12 cellular contexts compared by ENCODE assay signal in the genomic region with DNA sequence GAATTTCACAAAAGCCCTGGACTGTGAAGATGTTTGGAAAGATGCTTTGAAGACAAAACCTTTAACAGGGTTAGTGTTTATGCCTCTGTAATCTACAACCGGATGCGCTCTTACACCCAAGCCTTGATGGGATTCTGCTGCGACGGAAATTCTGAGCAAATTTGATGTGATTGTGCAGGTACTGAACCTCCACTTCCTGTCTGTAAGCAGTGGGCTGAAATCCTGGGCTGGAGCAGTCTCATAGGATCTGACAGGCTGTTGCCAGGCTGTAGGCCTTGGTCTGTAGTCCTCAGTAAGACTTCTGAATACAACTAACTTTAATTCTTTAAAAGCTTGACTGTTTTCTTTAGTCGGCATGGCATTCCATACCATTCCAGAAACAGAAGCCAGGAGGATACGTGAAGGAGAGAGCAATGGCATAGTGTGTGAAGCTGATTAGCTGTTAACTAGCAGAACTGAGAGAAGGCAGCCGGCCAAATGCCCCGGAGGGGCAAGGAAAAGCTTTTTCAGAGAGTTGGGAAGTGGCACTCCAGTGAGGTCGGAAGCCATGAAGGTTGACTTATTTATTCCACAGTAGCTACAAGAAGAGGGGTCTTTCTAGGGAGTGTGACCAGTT.
DNase-seq lines count a peak whose midpoint lies in the region; ATAC-seq and TF ChIP-seq lines count a peak whose summit lies in the region.
"Had no signal": no experiment of that assay in that cellular context is flagged by ENCODE, and none has a peak within 500 bp of the region (broad histone marks: within the 10 kb centered on the region; RNA-seq: fewer than 3 reads in every experiment).

No MANE protein-coding gene starts in this region.

- DNase-seq in activated naive CD4-positive, alpha-beta T cell treated with anti-CD3 and anti-CD28 coated beads, Interleukin-2, amount 10 ng/mL, durations not matched to agents 7 days and 5 days = peak; percentile 68
- DNase-seq in mesenchymal stem cell = no peak
- DNase-seq in stimulated activated CD8-positive, alpha-beta memory T cell treated with anti-CD3 and anti-CD28 coated beads, Interleukin-7, amount 100 ng/mL, for 4 hours (ENCODE audit: low read depth in 2 of 2) = peak; percentile 18 to 58
- DNase-seq in NCI-H774 (lab: John Stamatoyannopoulos, UW) = no peak
- no peak for DNase-seq in heart left ventricle
- DNase-seq in 8988T = no peak
- no peak for DNase-seq in NCI-H146 treated with DMSO at 0.1 percent for 48 hours (lab: John Stamatoyannopoulos, UW; ENCODE audit: unreplicated experiment)
- DNase-seq: EL, NCI-H1092, psoas muscle had no signal

- H3K27ac Mint-ChIP-seq in T-helper 1 cell treated with Interleukin-12 subunit alpha and Interleukin-12 subunit beta and Interleukin-4 antibody, amounts not matched to agents 30 μg/mL and 1 μg/mL, for 36 hours = peak overlapping the region; percentile 98
- H3K27ac Mint-ChIP-seq in activated naive CD4-positive, alpha-beta T cell treated with anti-CD3 and anti-CD28 coated beads, Interleukin-2, amount 10 ng/mL, durations not matched to agents 7 days and 5 days = peak overlapping the region; percentile 93

- H3K27me3 Mint-ChIP-seq in T-helper 1 cell treated with Interleukin-12 subunit alpha and Interleukin-12 subunit beta and Interleukin-4 antibody, amounts not matched to agents 30 μg/mL and 1 μg/mL, for 36 hours (ENCODE audit: low read depth) = no peaks in the 10 kb centered on the region
- H3K27me3 Mint-ChIP-seq in activated naive CD4-positive, alpha-beta T cell treated with anti-CD3 and anti-CD28 coated beads, Interleukin-2, amount 10 ng/mL, durations not matched to agents 7 days and 5 days = no peaks in the 10 kb centered on the region

- H3K9ac ChIP-seq in mesenchymal stem cell (ENCODE audit: low read length) = no peak overlapping the region

- no peak overlapping the region for H3K4ac ChIP-seq in mesenchymal stem cell (ENCODE audit: low read depth in 1 of 2, low read length in 2 of 2)

- no peak for TF ChIP-seq POLR2A in heart left ventricle (IDR thresholded peaks at IDR 0.05)

- no peak overlapping the region for H2AFZ ChIP-seq in mesenchymal stem cell (ENCODE audit: low read depth, low read length)

- no peak for TF ChIP-seq CTCF in heart left ventricle (IDR thresholded peaks at IDR 0.05)

- intact Hi-C loops in heart left ventricle (cut with DNase I) = loop anchor here in 1 of 10 donors (10.0 kb wide), 1 partner anchor 184 kb away; no protein-coding TSS in a partner anchor

- H3K4me3 Mint-ChIP-seq in T-helper 1 cell treated with Interleukin-12 subunit alpha and Interleukin-12 subunit beta and Interleukin-4 antibody, amounts not matched to agents 30 μg/mL and 1 μg/mL, for 36 hours = peak overlapping the region; percentile 74
- H3K4me3 Mint-ChIP-seq in activated naive CD4-positive, alpha-beta T cell treated with anti-CD3 and anti-CD28 coated beads, Interleukin-2, amount 10 ng/mL, durations not matched to agents 7 days and 5 days = no peak overlapping the region

- H2BK5ac ChIP-seq in mesenchymal stem cell (ENCODE audit: low read depth, low read length, poor library complexity, severe bottlenecking) = no peak overlapping the region

- no peak overlapping the region for H3K18ac ChIP-seq in mesenchymal stem cell (ENCODE audit: low read depth in 1 of 2, low read length in 2 of 2)

- peaks cover 4% of the 10 kb centered on the region for H3K4me1 ChIP-seq in mesenchymal stem cell (ENCODE audit: control insufficient read depth, insufficient read depth, low read depth, low read length)
- peaks cover 0 to 41% (median 10%) of the 10 kb centered on the region in 12 donors for H3K4me1 ChIP-seq in heart left ventricle
- H3K4me1 ChIP-seq: SJSA1 had no signal

- H3K27me3 ChIP-seq in mesenchymal stem cell (ENCODE audit: control insufficient read depth in 1 of 2, insufficient read depth in 1 of 2, low read length in 2 of 2) (no peaks in the 10 kb centered on the region), heart left ventricle (no peaks in the 10 kb centered on the region)
- H3K27me3 ChIP-seq: SJSA1 had no signal

- H3K9me3 Mint-ChIP-seq in T-helper 1 cell treated with Interleukin-12 subunit alpha and Interleukin-12 subunit beta and Interleukin-4 antibody, amounts not matched to agents 30 μg/mL and 1 μg/mL, for 36 hours = peaks cover 3% of the 10 kb centered on the region
- no peaks in the 10 kb centered on the region for H3K9me3 Mint-ChIP-seq in activated naive CD4-positive, alpha-beta T cell treated with anti-CD3 and anti-CD28 coated beads, Interleukin-2, amount 10 ng/mL, durations not matched to agents 7 days and 5 days

- H2AK5ac ChIP-seq in mesenchymal stem cell (ENCODE audit: low read length, severe bottlenecking) = no peak overlapping the region

- H3K23ac ChIP-seq in mesenchymal stem cell (ENCODE audit: low read length in 2 of 2) = no peak overlapping the region

- H3K79me1 ChIP-seq in mesenchymal stem cell (replicated peaks; ENCODE audit: low read length, poor library complexity, severe bottlenecking) = no peaks in the 10 kb centered on the region

- H3K4me3 ChIP-seq in mesenchymal stem cell (ENCODE audit: insufficient read depth in 1 of 2, low read depth in 1 of 2, low read length in 2 of 2) (no peak overlapping the region), heart left ventricle (no peak overlapping the region)
- H3K4me3 ChIP-seq: SJSA1 had no signal

- no peak overlapping the region for H3K4me2 ChIP-seq in mesenchymal stem cell (ENCODE audit: low read length, poor library complexity, severe bottlenecking)

- H2BK12ac ChIP-seq in mesenchymal stem cell (ENCODE audit: low read length in 2 of 2) = no peak overlapping the region

- no peak overlapping the region for H4K91ac ChIP-seq in mesenchymal stem cell (ENCODE audit: low read length)

- no peak overlapping the region for H3K14ac ChIP-seq in mesenchymal stem cell (ENCODE audit: low read length in 2 of 2)

- no peak overlapping the region for H4K8ac ChIP-seq in mesenchymal stem cell (ENCODE audit: low read length)

- H3K36me3 ChIP-seq in mesenchymal stem cell (ENCODE audit: control insufficient read depth in 1 of 2, insufficient read depth in 2 of 2, low read depth in 1 of 2, low read length in 2 of 2) = peaks cover 0 to 3% of the 10 kb centered on the region in 2 experiments
- H3K36me3 ChIP-seq in heart left ventricle = no peaks in the 10 kb centered on the region

- WGBS in mesenchymal stem cell = 82% methylated on average over 9 of the region's 9 CpGs
- WGBS in heart left ventricle, 4 donors = 49 to 54% (median 51%) methylated on average over 9 of the region's 9 CpGs

- H3K9me3 ChIP-seq in mesenchymal stem cell (ENCODE audit: control insufficient read depth, low read length) (no peaks in the 10 kb centered on the region), heart left ventricle (no peaks in the 10 kb centered on the region)
- H3K9me3 ChIP-seq: psoas muscle, SJSA1 had no signal

- ATAC-seq in heart left ventricle = no peak
- ATAC-seq: psoas muscle had no signal

- peaks cover 14% of the 10 kb centered on the region for H3K36me3 Mint-ChIP-seq in T-helper 1 cell treated with Interleukin-12 subunit alpha and Interleukin-12 subunit beta and Interleukin-4 antibody, amounts not matched to agents 30 μg/mL and 1 μg/mL, for 36 hours (ENCODE audit: low read depth)
- peaks cover 21% of the 10 kb centered on the region for H3K36me3 Mint-ChIP-seq in activated naive CD4-positive, alpha-beta T cell treated with anti-CD3 and anti-CD28 coated beads, Interleukin-2, amount 10 ng/mL, durations not matched to agents 7 days and 5 days

- H2BK120ac ChIP-seq in mesenchymal stem cell (ENCODE audit: low read depth, low read length) = no peak overlapping the region

- CTCF ChIA-PET in activated naive CD4-positive, alpha-beta T cell treated with anti-CD3 and anti-CD28 coated beads, Interleukin-2, amount 10 ng/mL, durations not matched to agents 7 days and 5 days (lab: Charles Lee) = interaction anchor here (0.8 to 1.2 kb wide), 4 partner anchors 13 to 302 kb away, joined by 3 read pairs; a partner anchor contains a TSS

- H2BK15ac ChIP-seq in mesenchymal stem cell (ENCODE audit: low read depth, poor library complexity, severe bottlenecking) = no peak overlapping the region

- H3K4me1 Mint-ChIP-seq in T-helper 1 cell treated with Interleukin-12 subunit alpha and Interleukin-12 subunit beta and Interleukin-4 antibody, amounts not matched to agents 30 μg/mL and 1 μg/mL, for 36 hours (ENCODE audit: low read depth) = peaks cover 57% of the 10 kb centered on the region
- H3K4me1 Mint-ChIP-seq in activated naive CD4-positive, alpha-beta T cell treated with anti-CD3 and anti-CD28 coated beads, Interleukin-2, amount 10 ng/mL, durations not matched to agents 7 days and 5 days = peaks cover 62% of the 10 kb centered on the region

- H3K27ac ChIP-seq in mesenchymal stem cell (ENCODE audit: low read length, poor library complexity, severe bottlenecking) (peak overlapping the region; percentile 18), heart left ventricle (peak overlapping the region in 1 of 12 donors; percentile 14)
- H3K27ac ChIP-seq: SJSA1 had no signal

Comparison
In these comparisons a context has a peak if more than half of its experiments do, and no peak if none do; other contexts are left out.
1. DNase-seq: peak in activated naive CD4-positive, alpha-beta T cell treated with anti-CD3 and anti-CD28 coated beads, Interleukin-2, amount 10 ng/mL, durations not matched to agents 7 days and 5 days (single experiment) and stimulated activated CD8-positive, alpha-beta memory T cell treated with anti-CD3 and anti-CD28 coated beads, Interleukin-7, amount 100 ng/mL, for 4 hours (2 of 2); none in mesenchymal stem cell (single experiment), NCI-H774 (single experiment), heart left ventricle (0 of 5), 8988T (single experiment) and NCI-H146 treated with DMSO at 0.1 percent for 48 hours (single experiment).